Comparison of ENCODE assay signal across 20 cellular contexts in genomic region chr10:77372400-77372799, GRCh38.
A peak's percentile ranks its signal among the peaks of the same experiment; 100 is the strongest.
DNase-seq lines count a peak whose midpoint lies in the region; ATAC-seq, FAIRE-seq and TF ChIP-seq lines count a peak whose summit lies in the region.
"Had no signal": no experiment of that assay in that cellular context is flagged by ENCODE, and none has a peak within 500 bp of the region (broad histone marks: within the 10 kb centered on the region; RNA-seq: fewer than 3 reads in every experiment).

No MANE protein-coding gene starts in this region.

- peak; percentile 37 to 70 for TF ChIP-seq RAD21 in liver (IDR thresholded peaks at IDR 0.05)
- no peak for TF ChIP-seq RAD21 in HepG2 (CRISPR knock-in tag; IDR thresholded peaks at IDR 0.05)

- no peak for ATAC-seq in HepG2
- no peak for ATAC-seq in natural killer cell treated with Interleukin-12 subunit alpha and Interleukin-12 subunit beta and Interleukin-15 and Interleukin-18, amount 100 ng/mL, for 72 hours
- ATAC-seq in stimulated activated effector memory CD8-positive, alpha-beta T cell treated with anti-CD3 and anti-CD28 coated beads, Interleukin-12 subunit alpha, Interleukin-12 subunit beta, amount 100 ng/mL, for 72 hours, result no peak
- no peak for ATAC-seq in foreskin keratinocyte

- intact Hi-C loops in HepG2 (cut with micrococcal nuclease; ENCODE audit: unreplicated experiment), result no loop called here

- H3K27me3 Mint-ChIP-seq in nephron progenitor cell (ENCODE audit: low read depth, poor library complexity), result peaks cover 7% of the 10 kb centered on the region
- H3K27me3 Mint-ChIP-seq in natural killer cell treated with Interleukin-12 subunit alpha and Interleukin-12 subunit beta and Interleukin-15 and Interleukin-18, amount 100 ng/mL, for 72 hours, result peaks cover 16 to 17% of the 10 kb centered on the region in 2 donors
- H3K27me3 Mint-ChIP-seq: B cell; CD4-positive, CD25-positive, alpha-beta regulatory T cell had no signal

- peak overlapping the region; percentile 4 for H3K27ac Mint-ChIP-seq in nephron progenitor cell
- no peak overlapping the region for H3K27ac Mint-ChIP-seq in natural killer cell treated with Interleukin-12 subunit alpha and Interleukin-12 subunit beta and Interleukin-15 and Interleukin-18, amount 100 ng/mL, for 72 hours
- no peak overlapping the region for H3K27ac Mint-ChIP-seq in stimulated activated effector memory CD8-positive, alpha-beta T cell treated with anti-CD3 and anti-CD28 coated beads, Interleukin-12 subunit alpha, Interleukin-12 subunit beta, amount 100 ng/mL, for 72 hours
- H3K27ac Mint-ChIP-seq: B cell; CD4-positive, CD25-positive, alpha-beta regulatory T cell had no signal

- WGBS in liver, result 40% methylated on average over 5 of the region's 5 CpGs
- WGBS in HepG2 (ENCODE audit: low lambda C conversion rate), result 67% methylated on average over 5 of the region's 5 CpGs

- no peak for TF ChIP-seq POLR2A in HepG2 (IDR thresholded peaks at IDR 0.05; ENCODE audit: insufficient read depth in 1 of 2, low read depth in 2 of 2, low read length in 2 of 2)

- H3K27ac ChIP-seq in liver (ENCODE audit: low read depth in 1 of 2, low read length in 2 of 2) (peak overlapping the region; percentile 60 to 67), HepG2 (ENCODE audit: extremely low read length, insufficient read depth, low read length) (no peak overlapping the region), VCaP (peak overlapping the region; percentile 93), foreskin keratinocyte (no peak overlapping the region)
- H3K27ac ChIP-seq: SJCRH30 had no signal

- H3K36me3 Mint-ChIP-seq in nephron progenitor cell (ENCODE audit: low read depth), result no peaks in the 10 kb centered on the region
- H3K36me3 Mint-ChIP-seq in natural killer cell treated with Interleukin-12 subunit alpha and Interleukin-12 subunit beta and Interleukin-15 and Interleukin-18, amount 100 ng/mL, for 72 hours, result no peaks in the 10 kb centered on the region
- no peaks in the 10 kb centered on the region for H3K36me3 Mint-ChIP-seq in stimulated activated effector memory CD8-positive, alpha-beta T cell treated with anti-CD3 and anti-CD28 coated beads, Interleukin-12 subunit alpha, Interleukin-12 subunit beta, amount 100 ng/mL, for 72 hours
- H3K36me3 Mint-ChIP-seq: CD4-positive, CD25-positive, alpha-beta regulatory T cell had no signal

- FAIRE-seq in HepG2 (lab: Jason Lieb, UNC), result no peak
- FAIRE-seq: A204.1, GM12891 had no signal

- no peak overlapping the region for H3K4me3 Mint-ChIP-seq in nephron progenitor cell
- H3K4me3 Mint-ChIP-seq in natural killer cell treated with Interleukin-12 subunit alpha and Interleukin-12 subunit beta and Interleukin-15 and Interleukin-18, amount 100 ng/mL, for 72 hours, result no peak overlapping the region
- H3K4me3 Mint-ChIP-seq in stimulated activated effector memory CD8-positive, alpha-beta T cell treated with anti-CD3 and anti-CD28 coated beads, Interleukin-12 subunit alpha, Interleukin-12 subunit beta, amount 100 ng/mL, for 72 hours, result no peak overlapping the region
- H3K4me3 Mint-ChIP-seq: B cell; CD4-positive, CD25-positive, alpha-beta regulatory T cell had no signal

- no peaks in the 10 kb centered on the region for H4K20me1 ChIP-seq in HepG2 (ENCODE audit: insufficient read depth, low read length)

- TF ChIP-seq EP300 in HepG2 (IDR thresholded peaks at IDR 0.05; ENCODE audit: low read depth in 2 of 2, low read length in 2 of 2) (no peak), HepG2 (CRISPR knock-in tag; IDR thresholded peaks at IDR 0.05; ENCODE audit: borderline replicate concordance) (no peak)

- H3K4me1 ChIP-seq in liver (ENCODE audit: control insufficient read depth in 4 of 4, insufficient read depth in 4 of 4, low read length in 3 of 4) (peaks cover 2 to 29% (median 27%) of the 10 kb centered on the region in 4 donors), HepG2 (ENCODE audit: insufficient read depth, low read length) (peaks cover 16% of the 10 kb centered on the region; the same call in 1 of the 2 replicates), foreskin keratinocyte (no peaks in the 10 kb centered on the region)
- H3K4me1 ChIP-seq: HAP-1 had no signal

- POLR2A ChIA-PET in HepG2 (lab: Yijun Ruan, JAX), result no interaction called here

- H3K9me3 ChIP-seq in liver (ENCODE audit: control insufficient read depth in 4 of 4, low read length in 3 of 4) (no peaks in the 10 kb centered on the region), HepG2 (ENCODE audit: low read length) (peaks cover 14% of the 10 kb centered on the region; the same call in 1 of the 2 replicates)
- H3K9me3 ChIP-seq: HAP-1, SJCRH30 had no signal

- CTCF ChIA-PET in HepG2 (lab: Yijun Ruan, JAX; ENCODE audit: low intra/inter-chr PET ratio, low total read pairs), result no interaction called here

- no peaks in the 10 kb centered on the region for H3K79me2 ChIP-seq in HepG2 (ENCODE audit: insufficient read depth, low read length)

- H3K4me3 ChIP-seq in liver (ENCODE audit: low read depth in 1 of 3, low read length in 3 of 3), result no peak overlapping the region
- H3K4me3 ChIP-seq in HepG2 (replicated peaks in 1 of 3; ENCODE audit: insufficient read depth in 1 of 3, low read depth in 2 of 3, low read length in 3 of 3), result no peak overlapping the region
- H3K4me3 ChIP-seq: HAP-1, SJCRH30 had no signal

- peaks cover 21% of the 10 kb centered on the region for H3K9me3 Mint-ChIP-seq in nephron progenitor cell
- H3K9me3 Mint-ChIP-seq in natural killer cell treated with Interleukin-12 subunit alpha and Interleukin-12 subunit beta and Interleukin-15 and Interleukin-18, amount 100 ng/mL, for 72 hours, result peaks cover 3% of the 10 kb centered on the region
- peaks cover 6% of the 10 kb centered on the region for H3K9me3 Mint-ChIP-seq in stimulated activated effector memory CD8-positive, alpha-beta T cell treated with anti-CD3 and anti-CD28 coated beads, Interleukin-12 subunit alpha, Interleukin-12 subunit beta, amount 100 ng/mL, for 72 hours

- H2AFZ ChIP-seq in HepG2 (ENCODE audit: low read length), result no peak overlapping the region

- DNase-seq in HepG2 (ENCODE audit: low spot score), result no peak
- no peak for DNase-seq in nephron progenitor cell
- no peak for DNase-seq in kidney tubule cell (ENCODE audit: low spot score)
- DNase-seq in natural killer cell treated with Interleukin-12 subunit alpha and Interleukin-12 subunit beta and Interleukin-15 and Interleukin-18, amount 100 ng/mL, for 72 hours (ENCODE audit: low spot score), result no peak
- DNase-seq in stimulated activated effector memory CD8-positive, alpha-beta T cell treated with anti-CD3 and anti-CD28 coated beads, Interleukin-12 subunit alpha, Interleukin-12 subunit beta, amount 100 ng/mL, for 72 hours (ENCODE audit: low spot score in 2 of 2), result no peak
- DNase-seq in foreskin keratinocyte, result no peak
- DNase-seq: CD4-positive, CD25-positive, alpha-beta regulatory T cell; KG1; NCI-H1105 treated with DMSO at 0.1 percent for 48 hours; NCI-H2029 treated with DMSO at 0.1 percent for 48 hours; NCI-H345; NCI-H524; NCI-H774; SJCRH30 had no signal

- no TSS peak for BruUV-seq in HepG2 (replicated peaks; lab: Mats Ljungman, UMichigan)

- in situ Hi-C loops in HepG2 (cut with HindIII; ENCODE audit: extremely low pct_ligation_motif_present, low pct_unique_long_range_greater_than_20kb), result no loop called here

- H3K36me3 ChIP-seq in liver (ENCODE audit: control insufficient read depth in 4 of 4, insufficient read depth in 3 of 4, low read depth in 1 of 4, low read length in 3 of 4) (no peaks in the 10 kb centered on the region), HepG2 (replicated peaks in 1 of 2; ENCODE audit: control insufficient read depth in 1 of 2, insufficient read depth in 2 of 2, low read length in 2 of 2) (no peaks in the 10 kb centered on the region)
- H3K36me3 ChIP-seq: HAP-1, SJCRH30 had no signal

- no peaks in the 10 kb centered on the region for H3K27me3 ChIP-seq in liver (ENCODE audit: control insufficient read depth in 4 of 4, insufficient read depth in 4 of 4, low read length in 3 of 4)
- no peaks in the 10 kb centered on the region for H3K27me3 ChIP-seq in HepG2 (ENCODE audit: control insufficient read depth in 1 of 2, insufficient read depth in 2 of 2, low read length in 2 of 2)
- H3K27me3 ChIP-seq in foreskin keratinocyte, result no peaks in the 10 kb centered on the region

- H3K9ac ChIP-seq in liver (ENCODE audit: low read depth in 1 of 2, low read length in 2 of 2), result no peak overlapping the region
- no peak overlapping the region for H3K9ac ChIP-seq in HepG2 (ENCODE audit: insufficient read depth, low read depth, low read length)

- no peak overlapping the region for H3K4me2 ChIP-seq in HepG2 (ENCODE audit: low read depth, low read length)

- peaks cover 19% of the 10 kb centered on the region for H3K4me1 Mint-ChIP-seq in nephron progenitor cell
- no peaks in the 10 kb centered on the region for H3K4me1 Mint-ChIP-seq in natural killer cell treated with Interleukin-12 subunit alpha and Interleukin-12 subunit beta and Interleukin-15 and Interleukin-18, amount 100 ng/mL, for 72 hours (ENCODE audit: low read depth in 2 of 2)
- no peaks in the 10 kb centered on the region for H3K4me1 Mint-ChIP-seq in stimulated activated effector memory CD8-positive, alpha-beta T cell treated with anti-CD3 and anti-CD28 coated beads, Interleukin-12 subunit alpha, Interleukin-12 subunit beta, amount 100 ng/mL, for 72 hours
- H3K4me1 Mint-ChIP-seq: B cell; CD4-positive, CD25-positive, alpha-beta regulatory T cell had no signal

- TF ChIP-seq CTCF in liver (IDR thresholded peaks at IDR 0.05; ENCODE audit: low read depth, low read length, missing input control) (no peak), HepG2 (CRISPR knock-in tag; IDR thresholded peaks at IDR 0.05) (no peak), VCaP (conservative IDR thresholded peaks at IDR 0.05) (no peak), nephron progenitor cell (IDR thresholded peaks at IDR 0.05) (no peak), foreskin keratinocyte (conservative IDR thresholded peaks at IDR 0.05) (no peak)

TF ChIP-seq in liver, 16 proteins besides CTCF, POLR2A, EP300 and RAD21 (continues in another document):
- TF ChIP-seq HNF4G (IDR thresholded peaks at IDR 0.05) (peak; percentile 30), SP1 (IDR thresholded peaks at IDR 0.05) (peak; percentile 55), MAX (IDR thresholded peaks at IDR 0.05) (peak; percentile 86), HNF4A (conservative IDR thresholded peaks at IDR 0.05) (peak; percentile 77 to 78)

TF ChIP-seq in HepG2, 621 proteins besides CTCF, POLR2A, EP300 and RAD21 (continues in another document):
- TF ChIP-seq LBX2 (CRISPR knock-in tag; IDR thresholded peaks at IDR 0.05; ENCODE audit: borderline replicate concordance) (no peak), ZNF451 (CRISPR knock-in tag; IDR thresholded peaks at IDR 0.05) (no peak), ZNF83 (CRISPR knock-in tag; IDR thresholded peaks at IDR 0.05; ENCODE audit: borderline replicate concordance) (no peak), SRSF1 (optimal IDR thresholded peaks at IDR 0.05; ENCODE audit: low read depth, low read length) (no peak), NFIB (CRISPR knock-in tag; IDR thresholded peaks at IDR 0.05; ENCODE audit: borderline replicate concordance) (no peak), ZNF256 (CRISPR knock-in tag; conservative IDR thresholded peaks at IDR 0.05) (no peak), ATAD3A (CRISPR knock-in tag; IDR thresholded peaks at IDR 0.05) (no peak)

Comparison
In these comparisons a context has a peak if more than half of its experiments do, and no peak if none do; other contexts are left out.
1. H3K27ac ChIP-seq: peak in liver (2 of 2) and VCaP (single experiment); none in HepG2 (single experiment) and foreskin keratinocyte (single experiment).